In genomic region chr3:147418352-147418751, GRCh38 we compare ENCODE assay signal across 22 cellular contexts. TPM values are rescaled to one million over a fixed set of nuclear protein-coding genes. Genes with fewer than 3 reads are reported as not detected.
A peak's percentile ranks its signal among the peaks of the same experiment; 100 is the strongest.
DNase-seq lines count a peak whose midpoint lies in the region; ATAC-seq and TF ChIP-seq lines count a peak whose summit lies in the region.
"Had no signal": no experiment of that assay in that cellular context is flagged by ENCODE, and none has a peak within 500 bp of the region (broad histone marks: within the 10 kb centered on the region; RNA-seq: fewer than 3 reads in every experiment).

No MANE protein-coding gene starts in this region.

- H3K36me3 ChIP-seq in hepatocyte (replicated peaks; ENCODE audit: insufficient read depth, low read depth), result no peaks in the 10 kb centered on the region
- H3K36me3 ChIP-seq in psoas muscle (ENCODE audit: insufficient read depth in 1 of 2, low read depth in 1 of 2), result no peaks in the 10 kb centered on the region
- H3K36me3 ChIP-seq in lower lobe of right lung, result no peaks in the 10 kb centered on the region
- H3K36me3 ChIP-seq: ascending aorta, left ventricle myocardium inferior, pancreas, uterus had no signal

- peak overlapping the region; percentile 85 for H3K4me2 ChIP-seq in hepatocyte

- TF ChIP-seq CTCF in GM10266 (IDR thresholded peaks at IDR 0.05; ENCODE audit: control insufficient read depth, insufficient read depth, low read depth, missing control alignments), result no peak
- no peak for TF ChIP-seq CTCF in astrocyte of the cerebellum (IDR thresholded peaks at IDR 0.05; ENCODE audit: low read depth, low read length, missing control alignments)
- TF ChIP-seq CTCF in hepatocyte (IDR thresholded peaks at IDR 0.05; ENCODE audit: poor library complexity), result no peak
- no peak for TF ChIP-seq CTCF in psoas muscle (IDR thresholded peaks at IDR 0.05)
- no peak for TF ChIP-seq CTCF in lower lobe of right lung (IDR thresholded peaks at IDR 0.05)

- intact Hi-C loops in psoas muscle (cut with DNase I) (loop anchor here in 1 of 2 donors (10.0 kb wide), 2 partner anchors 64 to 196 kb away; no protein-coding TSS in a partner anchor), lower lobe of right lung (cut with DNase I) (no loop called here)

- DNase-seq in GM10266 (ENCODE audit: extremely low spot score) (peak; percentile 7), astrocyte of the cerebellum (ENCODE audit: low read depth) (no peak), hepatocyte (ENCODE audit: low spot score) (no peak), psoas muscle (no peak), NCI-H526 (lab: John Stamatoyannopoulos, UW) (no peak), lower lobe of right lung (no peak), superior temporal gyrus (ENCODE audit: extremely low spot score) (no peak)
- DNase-seq: activated CD4-positive, CD25-positive, alpha-beta regulatory T cell; activated CD8-positive, alpha-beta memory T cell treated with anti-CD3 and anti-CD28 coated beads for 24 hours; activated naive CD4-positive, alpha-beta T cell treated with anti-CD3 and anti-CD28 coated beads, Interleukin-2, amount 50 U/mL, for 16 hours; activated T-cell treated with anti-CD3 and anti-CD28 coated beads, Interleukin-2, amount 50 U/mL, for 48 hours; HCEC 1CT; left ventricle myocardium inferior; NCI-H187 treated with DMSO at 0.1 percent for 48 hours; T-helper 9 cell had no signal

- no peaks in the 10 kb centered on the region for H3K9me2 ChIP-seq in hepatocyte (replicated peaks; ENCODE audit: insufficient read depth)

- ATAC-seq in psoas muscle (peak in 3 of 4 donors; percentile 51 to 63 (median 52)), GM21423 (IDR thresholded peaks at IDR 0.05; ENCODE audit: unreplicated experiment) (no peak), lower lobe of right lung (no peak)

- H3K79me2 ChIP-seq in hepatocyte, result no peaks in the 10 kb centered on the region

- H3K27me3 ChIP-seq in hepatocyte, result peaks cover 98% of the 10 kb centered on the region
- peaks cover 0 to 53% (median 11%) of the 10 kb centered on the region in 3 donors for H3K27me3 ChIP-seq in psoas muscle (ENCODE audit: insufficient read depth in 3 of 3, low read length in 2 of 3)
- H3K27me3 ChIP-seq in lower lobe of right lung (ENCODE audit: low read depth), result peaks cover 98% of the 10 kb centered on the region

- no peaks in the 10 kb centered on the region for H4K20me1 ChIP-seq in hepatocyte (ENCODE audit: insufficient read depth, poor library complexity, severe bottlenecking)

- H3K4me1 ChIP-seq in hepatocyte (ENCODE audit: insufficient read depth) (no peaks in the 10 kb centered on the region), psoas muscle (peaks cover 5% of the 10 kb centered on the region), lower lobe of right lung (peaks cover 15% of the 10 kb centered on the region)

- H3K4me3 ChIP-seq in astrocyte of the cerebellum (ENCODE audit: low read depth, low read length) (peak overlapping the region; percentile 22), hepatocyte (no peak overlapping the region), psoas muscle (peak overlapping the region; percentile 75), lower lobe of right lung (no peak overlapping the region)

- no peaks in the 10 kb centered on the region for H3K9me3 ChIP-seq in hepatocyte (ENCODE audit: low read depth)
- no peaks in the 10 kb centered on the region for H3K9me3 ChIP-seq in psoas muscle
- no peaks in the 10 kb centered on the region for H3K9me3 ChIP-seq in lower lobe of right lung
- H3K9me3 ChIP-seq: ascending aorta, left ventricle myocardium inferior, pancreas, uterus had no signal

- in situ Hi-C loops in astrocyte of the cerebellum (cut with HindIII; ENCODE audit: low sequenced_read_pairs), result no loop called here

- no peak overlapping the region for H3K27ac ChIP-seq in hepatocyte
- peak overlapping the region; percentile 70 for H3K27ac ChIP-seq in psoas muscle
- no peak overlapping the region for H3K27ac ChIP-seq in lower lobe of right lung
- H3K27ac ChIP-seq: ascending aorta, C4-2B, epithelial cell of prostate, left ventricle myocardium inferior, pancreas, uterus had no signal

- WGBS in hepatocyte (ENCODE audit: low lambda C conversion rate, missing lambda C conversion rate), result 29% methylated on average over 4 of the region's 4 CpGs
- 16 to 25% (median 21%) methylated on average over 4 of the region's 4 CpGs for WGBS in psoas muscle, 3 donors

- H2AFZ ChIP-seq in hepatocyte, result no peak overlapping the region

RNA-seq across cellular contexts. Expression of gene ZIC1, which starts 9.2 kb away (rescaled TPM):
- 0.10 TPM in 1 of 2 replicates, not detected in the other for total RNA-seq in hepatocyte
- not detected in 2 replicates for polyA plus RNA-seq in hepatocyte
- 1 to 10 TPM; 3.5 to 7.3 (median 5.1) TPM for total RNA-seq in psoas muscle
- 10 to 100 TPM in 1 of 3 donors, 1 to 10 TPM in 2; 2.3 to 10.2 (median 3.5) TPM for polyA plus RNA-seq in psoas muscle
- not detected for total RNA-seq in lower lobe of right lung
- total RNA-seq: left ventricle myocardium inferior, pancreas, uterus had no signal
- polyA plus RNA-seq: IgD-negative memory B cell, pancreas had no signal

RNA-seq across cellular contexts. Expression of gene ZIC4, which starts 12.0 kb away (rescaled TPM):
- total RNA-seq in hepatocyte, result 0.08 and 0.17 TPM in 2 replicates
- not detected in 2 replicates for polyA plus RNA-seq in hepatocyte
- total RNA-seq in psoas muscle, result under 1 TPM; 0.15 to 0.73 (median 0.57) TPM
- under 1 TPM; 0.10 to 1.00 (median 0.13) TPM for polyA plus RNA-seq in psoas muscle
- total RNA-seq in lower lobe of right lung, result not detected
- total RNA-seq: ascending aorta, left ventricle myocardium inferior, pancreas, uterus had no signal
- polyA plus RNA-seq: IgD-negative memory B cell, pancreas had no signal

Comparison
In these comparisons a context has a peak if more than half of its experiments do, and no peak if none do; other contexts are left out.
1. H3K4me3 ChIP-seq: peak in astrocyte of the cerebellum (single experiment) and psoas muscle (single experiment); none in hepatocyte (single experiment) and lower lobe of right lung (single experiment).
2. ATAC-seq: peak in psoas muscle (3 of 4); none in GM21423 (single experiment) and lower lobe of right lung (0 of 2).